Comparison of ENCODE assay signal across 2 cellular contexts in genomic region chr15:45638641-45639040, GRCh38.
TF ChIP-seq lines count a peak whose summit lies in the region.

No MANE protein-coding gene starts in this region.

TF ChIP-seq in liver, 16 proteins besides CTCF, POLR2A, EP300 and RAD21:
- TF ChIP-seq GABPA (IDR thresholded peaks at IDR 0.05 in 1 of 2, conservative IDR thresholded peaks at IDR 0.05 in 1 of 2), result no peak
- no peak for TF ChIP-seq ZBTB33 (IDR thresholded peaks at IDR 0.05)
- TF ChIP-seq REST (IDR thresholded peaks at IDR 0.05), result no peak
- TF ChIP-seq SP1 (IDR thresholded peaks at IDR 0.05), result no peak
- no peak for TF ChIP-seq TAF1 (conservative IDR thresholded peaks at IDR 0.05)
- TF ChIP-seq HNF4G (IDR thresholded peaks at IDR 0.05), result no peak

TF ChIP-seq in HepG2, 621 proteins besides CTCF, POLR2A, EP300 and RAD21:
- TF ChIP-seq ZNF782 (CRISPR knock-in tag; IDR thresholded peaks at IDR 0.05; ENCODE audit: borderline replicate concordance) (no peak), ETV6 (CRISPR knock-in tag; conservative IDR thresholded peaks at IDR 0.05) (no peak), MEF2D (CRISPR knock-in tag; IDR thresholded peaks at IDR 0.05) (no peak), TFAP4 (IDR thresholded peaks at IDR 0.05; ENCODE audit: borderline replicate concordance, low read depth) (no peak), RERE (CRISPR knock-in tag; IDR thresholded peaks at IDR 0.05; ENCODE audit: low read depth) (no peak), ZNF205 (CRISPR knock-in tag; IDR thresholded peaks at IDR 0.05) (no peak), PBX3 (CRISPR knock-in tag; IDR thresholded peaks at IDR 0.05; ENCODE audit: borderline replicate concordance) (no peak), E2F5 (CRISPR knock-in tag; conservative IDR thresholded peaks at IDR 0.05) (no peak), SMYD3 (CRISPR knock-in tag; IDR thresholded peaks at IDR 0.05) (no peak), DMTF1 (CRISPR knock-in tag; IDR thresholded peaks at IDR 0.05) (no peak), SNAPC4 (CRISPR knock-in tag; IDR thresholded peaks at IDR 0.05) (no peak), SNRNP70 (IDR thresholded peaks at IDR 0.05; ENCODE audit: low read depth, low read length) (no peak), MAFF (IDR thresholded peaks at IDR 0.05; ENCODE audit: low read depth, low read length) (no peak), TCF12 (IDR thresholded peaks at IDR 0.05) (no peak), TCF12 (CRISPR knock-in tag; IDR thresholded peaks at IDR 0.05) (no peak), THYN1 (CRISPR knock-in tag; IDR thresholded peaks at IDR 0.05; ENCODE audit: borderline replicate concordance, low read depth) (no peak), ZNF768 (CRISPR knock-in tag; IDR thresholded peaks at IDR 0.05) (no peak), ZNF251 (CRISPR knock-in tag; IDR thresholded peaks at IDR 0.05) (no peak), HINFP (CRISPR knock-in tag; IDR thresholded peaks at IDR 0.05; ENCODE audit: low read depth) (no peak)
